In genomic region chr7:95320663-95321062, GRCh38 we compare ENCODE assay signal across 25 cellular contexts. TPM values are rescaled to one million over a fixed set of nuclear protein-coding genes. Genes with fewer than 3 reads are reported as not detected.
DNase-seq lines count a peak whose midpoint lies in the region; ATAC-seq, FAIRE-seq and TF ChIP-seq lines count a peak whose summit lies in the region.
"Had no signal": no experiment of that assay in that cellular context is flagged by ENCODE, and none has a peak within 500 bp of the region (broad histone marks: within the 10 kb centered on the region; RNA-seq: fewer than 3 reads in every experiment).

No MANE protein-coding gene starts in this region.

- POLR2A ChIA-PET in HepG2 (lab: Yijun Ruan, JAX), result no interaction called here

- no peaks in the 10 kb centered on the region for H3K36me3 ChIP-seq in astrocyte (ENCODE audit: insufficient read depth, low read length)
- H3K36me3 ChIP-seq in HepG2 (replicated peaks in 1 of 2; ENCODE audit: control insufficient read depth in 1 of 2, insufficient read depth in 2 of 2, low read length in 2 of 2), result no peaks in the 10 kb centered on the region
- no peaks in the 10 kb centered on the region for H3K36me3 ChIP-seq in neural cell (ENCODE audit: insufficient read depth, low read length)

- H2AFZ ChIP-seq in astrocyte (ENCODE audit: low read depth, low read length) (no peak overlapping the region), HepG2 (ENCODE audit: low read length) (no peak overlapping the region), neural cell (ENCODE audit: low read depth, low read length) (no peak overlapping the region)

- no peaks in the 10 kb centered on the region for H3K36me3 Mint-ChIP-seq in astrocyte (ENCODE audit: low read depth, unreplicated experiment)
- H3K36me3 Mint-ChIP-seq: CD4-positive, alpha-beta memory T cell had no signal

- H3K4me2 ChIP-seq in astrocyte (ENCODE audit: low read length) (no peak overlapping the region), HepG2 (ENCODE audit: low read depth, low read length) (no peak overlapping the region), neural cell (ENCODE audit: low read length) (no peak overlapping the region)
- H3K4me2 ChIP-seq: GM23338 had no signal

- TF ChIP-seq RAD21 in HepG2 (CRISPR knock-in tag; IDR thresholded peaks at IDR 0.05) (no peak), neural cell (conservative IDR thresholded peaks at IDR 0.05) (no peak)

- H3K9me3 ChIP-seq in astrocyte (ENCODE audit: insufficient read depth, low read depth, low read length) (no peaks in the 10 kb centered on the region), HepG2 (ENCODE audit: low read length) (no peaks in the 10 kb centered on the region), neural cell (ENCODE audit: low read length) (no peaks in the 10 kb centered on the region)

- H3K4me1 ChIP-seq in astrocyte (ENCODE audit: insufficient read depth, low read length) (no peaks in the 10 kb centered on the region), HepG2 (ENCODE audit: insufficient read depth, low read length) (peaks cover 43% of the 10 kb centered on the region)

- intact Hi-C loops in HepG2 (cut with micrococcal nuclease; ENCODE audit: unreplicated experiment), result no loop called here

- TF ChIP-seq EP300 in HepG2 (IDR thresholded peaks at IDR 0.05; ENCODE audit: low read depth in 2 of 2, low read length in 2 of 2) (no peak), HepG2 (CRISPR knock-in tag; IDR thresholded peaks at IDR 0.05; ENCODE audit: borderline replicate concordance) (no peak), neural cell (conservative IDR thresholded peaks at IDR 0.05; ENCODE audit: poor library complexity, severe bottlenecking) (no peak)

- no TSS peak for BruUV-seq in HepG2 (replicated peaks; lab: Mats Ljungman, UMichigan)

- CTCF ChIA-PET in HepG2 (lab: Yijun Ruan, JAX; ENCODE audit: low intra/inter-chr PET ratio, low total read pairs), result no interaction called here

- peaks cover 10% of the 10 kb centered on the region for H3K27me3 Mint-ChIP-seq in astrocyte (ENCODE audit: low read depth, unreplicated experiment)

- H3K9me3 Mint-ChIP-seq in astrocyte (ENCODE audit: unreplicated experiment), result no peaks in the 10 kb centered on the region
- H3K9me3 Mint-ChIP-seq: CD4-positive, alpha-beta memory T cell; GM23338; H9 had no signal

- H3K27me3 ChIP-seq in astrocyte (ENCODE audit: insufficient read depth, low read length) (peaks cover 2% of the 10 kb centered on the region), HepG2 (ENCODE audit: control insufficient read depth in 1 of 2, insufficient read depth in 2 of 2, low read length in 2 of 2) (no peaks in the 10 kb centered on the region; a peak in 1 of 5 replicates), neural cell (ENCODE audit: insufficient read depth, low read depth, low read length) (no peaks in the 10 kb centered on the region)

- no peak overlapping the region for H3K4me3 ChIP-seq in astrocyte (ENCODE audit: insufficient read depth, low read depth, low read length)
- no peak overlapping the region for H3K4me3 ChIP-seq in HepG2 (replicated peaks in 1 of 3; ENCODE audit: insufficient read depth in 1 of 3, low read depth in 2 of 3, low read length in 3 of 3)
- H3K4me3 ChIP-seq in neural cell (ENCODE audit: low read length), result no peak overlapping the region
- H3K4me3 ChIP-seq: GM23338 had no signal

- ATAC-seq in HepG2 (no peak), GM18502 (IDR thresholded peaks at IDR 0.05; ENCODE audit: poor library complexity, unreplicated experiment) (no peak), GM21526 (IDR thresholded peaks at IDR 0.05; ENCODE audit: low FRiP score, unreplicated experiment) (no peak)
- ATAC-seq: GM23338, HCT116 had no signal

- no peaks in the 10 kb centered on the region for H3K9me2 ChIP-seq in neural cell (ENCODE audit: insufficient read depth, low read length)

- no peak overlapping the region for H3K4me3 Mint-ChIP-seq in astrocyte (ENCODE audit: unreplicated experiment)
- H3K4me3 Mint-ChIP-seq: CD4-positive, alpha-beta memory T cell; GM23338; H9 had no signal

- no peak overlapping the region for H3K27ac Mint-ChIP-seq in astrocyte (ENCODE audit: unreplicated experiment)
- H3K27ac Mint-ChIP-seq: CD4-positive, alpha-beta memory T cell; GM23338; H9 had no signal

- peaks cover 23% of the 10 kb centered on the region for H3K4me1 Mint-ChIP-seq in astrocyte (ENCODE audit: low read depth, unreplicated experiment)

- no peaks in the 10 kb centered on the region for H4K20me1 ChIP-seq in astrocyte (ENCODE audit: insufficient read depth, low read length)
- no peaks in the 10 kb centered on the region for H4K20me1 ChIP-seq in HepG2 (ENCODE audit: insufficient read depth, low read length)
- H4K20me1 ChIP-seq in neural cell (ENCODE audit: insufficient read depth), result no peaks in the 10 kb centered on the region

- no peaks in the 10 kb centered on the region for H3F3A ChIP-seq in neural cell (ENCODE audit: insufficient read depth, low read length, poor library complexity, severe bottlenecking)

- H3K27ac ChIP-seq in 22Rv1, result peak overlapping the region; percentile 65
- H3K27ac ChIP-seq in astrocyte (ENCODE audit: low read depth, low read length), result no peak overlapping the region
- H3K27ac ChIP-seq in HepG2 (ENCODE audit: extremely low read length, insufficient read depth, low read length), result no peak overlapping the region
- peak overlapping the region; percentile 86 for H3K27ac ChIP-seq in neural cell (ENCODE audit: low read length)

- 71% methylated on average over 1 of the region's 1 CpG for WGBS in HepG2 (ENCODE audit: low lambda C conversion rate)

- no peak for TF ChIP-seq POLR2A in HepG2 (IDR thresholded peaks at IDR 0.05; ENCODE audit: insufficient read depth in 1 of 2, low read depth in 2 of 2, low read length in 2 of 2)

- H3K79me2 ChIP-seq in astrocyte (ENCODE audit: insufficient read depth, low read length), result no peaks in the 10 kb centered on the region
- H3K79me2 ChIP-seq in HepG2 (ENCODE audit: insufficient read depth, low read length), result no peaks in the 10 kb centered on the region
- no peaks in the 10 kb centered on the region for H3K79me2 ChIP-seq in neural cell (replicated peaks; ENCODE audit: insufficient read depth, low read length)

- DNase-seq in astrocyte (ENCODE audit: low read depth) (no peak), HepG2 (ENCODE audit: low spot score) (no peak)
- DNase-seq in activated CD4-positive, alpha-beta T cell treated with anti-CD3 and anti-CD28 coated beads for 1 hour, result no peak
- DNase-seq in stimulated activated CD4-positive, alpha-beta T cell treated with anti-CD3 and anti-CD28 coated beads, Interleukin-2, amount 100 ng/mL, for 24 hours, result no peak
- DNase-seq: 8988T; C1 segment of cervical spinal cord; Calu3; CD4-positive, alpha-beta memory T cell; COR-L47; DMS53; DMS79 treated with DMSO at 0.1 percent for 48 hours; H9 had no signal

- peak; percentile 54 for FAIRE-seq in astrocyte (lab: Jason Lieb, UNC)
- FAIRE-seq in HepG2 (lab: Jason Lieb, UNC), result no peak
- FAIRE-seq: GM12892, GM19239 had no signal

- TF ChIP-seq CTCF in 22Rv1 (IDR thresholded peaks at IDR 0.05) (no peak), astrocyte (IDR thresholded peaks at IDR 0.05; ENCODE audit: insufficient read depth, low read depth, low read length) (no peak), HepG2 (CRISPR knock-in tag; IDR thresholded peaks at IDR 0.05) (no peak), neural cell (IDR thresholded peaks at IDR 0.05; ENCODE audit: poor library complexity, severe bottlenecking) (no peak)

- H3K9ac ChIP-seq in astrocyte (ENCODE audit: low read length) (no peak overlapping the region), HepG2 (ENCODE audit: insufficient read depth, low read depth, low read length) (no peak overlapping the region), neural cell (ENCODE audit: low read length) (peak overlapping the region; percentile 33)

- in situ Hi-C loops in HepG2 (cut with HindIII; ENCODE audit: extremely low pct_ligation_motif_present, low pct_unique_long_range_greater_than_20kb), result no loop called here

TF ChIP-seq in HepG2, 621 proteins besides CTCF, POLR2A, EP300 and RAD21 (continues in another document):
- TF ChIP-seq HNF4A (CRISPR knock-in tag; IDR thresholded peaks at IDR 0.05) (peak; percentile 23; the same call in 1 of the 2 replicates), GATAD1 (CRISPR knock-in tag; IDR thresholded peaks at IDR 0.05) (no peak), NR2C2 (CRISPR knock-in tag; IDR thresholded peaks at IDR 0.05; ENCODE audit: borderline replicate concordance) (no peak), SMAD9 (CRISPR knock-in tag; IDR thresholded peaks at IDR 0.05) (no peak)

TF ChIP-seq in neural cell, 6 proteins besides CTCF, POLR2A, EP300 and RAD21 (continues in another document):
- TF ChIP-seq MXI1 (conservative IDR thresholded peaks at IDR 0.05; ENCODE audit: poor library complexity, severe bottlenecking) (no peak), SMC3 (conservative IDR thresholded peaks at IDR 0.05; ENCODE audit: poor library complexity) (no peak)

RNA-seq across cellular contexts. Expression of gene PON1, which starts 3.7 kb away (rescaled TPM):
- total RNA-seq in astrocyte (0.99 and 1.00 TPM in 2 replicates), HepG2 (2016; rRNA removed; fragmentation: Illumina TruSeq; extraction: Trizol) (0.27 TPM in 1 of 2 replicates, not detected in the other)
- total RNA-seq in HepG2 (2016; cell fraction: cytosol; rRNA removed; fragmentation: Illumina TruSeq; extraction: Trizol; ENCODE audit: low read depth), result 0.20 TPM in 1 of 2 replicates, not detected in the other
- 0.25 and 0.30 TPM in 2 replicates for total RNA-seq in HepG2 (2016; cell fraction: insoluble cytoplasmic fraction; rRNA removed; fragmentation: Illumina TruSeq; extraction: Trizol)
- 0.25 and 0.48 TPM in 2 replicates for total RNA-seq in HepG2 (2016; cell fraction: membrane; rRNA removed; fragmentation: Illumina TruSeq; extraction: Trizol)
- total RNA-seq in HepG2 (2016; cell fraction: nucleus; rRNA removed; fragmentation: Illumina TruSeq; extraction: Trizol), result 1.1 and 1.4 TPM in 2 replicates
- polyA plus RNA-seq in HepG2 (2011; rRNA removed) (0.57 and 0.63 TPM in 2 replicates), neural cell (0.25 TPM in 1 of 2 replicates, not detected in the other)
- 0.17 and 0.45 TPM in 2 replicates for polyA plus RNA-seq in HepG2 (2011; cell fraction: cytosol; rRNA removed)
- 0.08 and 0.21 TPM in 2 replicates for polyA plus RNA-seq in HepG2 (2011; cell fraction: nucleus; rRNA removed)
- polyA plus RNA-seq in HepG2 (2012), result 0.31 and 0.91 TPM in 2 replicates
- polyA plus RNA-seq in HepG2 (2016; cell fraction: cytosol; fragmentation: Illumina TruSeq; extraction: Trizol; ENCODE audit: low read depth), result 0.20 and 0.59 TPM in 2 replicates
- 0.09 and 0.84 TPM in 2 replicates for polyA plus RNA-seq in HepG2 (2016; cell fraction: insoluble cytoplasmic fraction; fragmentation: Illumina TruSeq; extraction: Trizol; ENCODE audit: low read depth)
- polyA plus RNA-seq in HepG2 (2016; cell fraction: membrane; fragmentation: Illumina TruSeq; extraction: Trizol; ENCODE audit: low read depth), result 0.81 TPM in 1 of 2 replicates, not detected in the other
- 0.39 and 1.5 TPM in 2 replicates for polyA plus RNA-seq in HepG2 (2016; cell fraction: nucleus; fragmentation: Illumina TruSeq; extraction: Trizol; ENCODE audit: insufficient read depth, low read depth)
- 0.23 and 0.44 TPM in 2 replicates for polyA minus RNA-seq in HepG2 (2011; rRNA and poly(A)+ RNA removed; ENCODE audit: low replicate concordance)
- not detected in 2 replicates for polyA minus RNA-seq in HepG2 (2011; cell fraction: cytosol; rRNA and poly(A)+ RNA removed)
- polyA minus RNA-seq in HepG2 (2011; cell fraction: nucleus; rRNA and poly(A)+ RNA removed), result 0.25 and 0.52 TPM in 2 replicates
- polyA minus RNA-seq in neural cell, result not detected in 2 replicates
- total RNA-seq: A673; Calu3; CD4-positive, alpha-beta memory T cell; Daoy; G401; H4 had no signal
- polyA plus RNA-seq: BJ; CD4-positive, alpha-beta memory T cell had no signal

Comparison
In these comparisons a context has a peak if more than half of its experiments do, and no peak if none do; other contexts are left out.
1. H3K27ac ChIP-seq: peak in 22Rv1 (single experiment) and neural cell (single experiment); none in astrocyte (single experiment) and HepG2 (single experiment).